8 cellular contexts compared by ENCODE assay signal in the genomic region with DNA sequence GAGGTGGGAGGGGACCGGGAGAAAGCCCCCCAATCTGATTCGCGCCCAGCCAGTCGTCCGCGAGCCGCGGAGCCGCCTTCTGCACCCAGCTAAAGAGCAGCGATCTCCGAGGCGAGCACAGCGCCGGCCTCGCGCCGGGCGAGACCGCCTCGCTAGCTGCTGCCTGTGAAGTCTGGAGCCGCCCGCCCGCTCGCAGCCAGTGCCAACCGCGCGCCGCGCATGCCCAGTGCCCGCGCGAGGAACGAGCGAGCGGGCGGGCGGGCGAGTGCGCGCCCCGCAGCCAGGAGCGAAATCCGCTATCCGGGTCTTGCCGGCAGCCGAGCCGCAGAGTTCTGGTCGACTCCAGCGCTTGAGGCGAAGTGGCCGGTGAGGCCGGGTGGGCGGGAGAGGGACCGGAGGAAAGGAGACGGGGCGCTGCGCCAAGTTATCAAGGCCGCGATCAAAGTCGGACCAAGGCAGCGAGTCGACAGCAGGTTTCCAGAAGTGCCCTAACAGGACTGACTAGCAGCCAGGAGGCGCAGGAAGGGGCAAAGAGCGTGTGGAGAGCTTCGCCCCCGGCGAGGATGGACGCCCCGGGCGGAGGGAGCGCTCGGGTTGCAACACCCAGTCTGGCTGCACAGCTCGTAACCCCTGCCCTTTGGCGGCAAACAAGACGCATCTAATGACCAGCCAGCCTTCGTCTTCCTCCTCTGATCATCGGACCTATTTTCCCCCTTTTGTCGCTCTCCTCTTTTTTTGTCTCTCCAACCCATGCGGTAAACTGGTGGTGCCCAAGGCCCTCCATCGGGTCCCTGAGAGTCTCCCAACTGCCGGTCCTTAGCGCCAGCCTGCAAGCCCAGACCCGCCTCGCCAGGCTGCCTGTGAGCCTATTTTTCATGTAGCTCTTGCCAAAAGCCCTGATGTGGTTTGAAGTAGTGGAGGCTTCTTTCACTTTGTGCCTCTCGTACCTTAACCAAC. TPM values are rescaled to one million over a fixed set of nuclear protein-coding genes. Genes with fewer than 3 reads are reported as not detected.
DNase-seq lines count a peak whose midpoint lies in the region; FAIRE-seq and TF ChIP-seq lines count a peak whose summit lies in the region.

A gene (minus strand): TSS at position 174 of the 957 bp plus-strand sequence. CDS start 106,437 bp downstream, outside the sequence.

- H2AFZ ChIP-seq in MM.1S (ENCODE audit: low read length) (peak within 1 kb of the TSS; percentile 90), neuronal stem cell (ENCODE audit: low read length) (peak within 1 kb of the TSS; percentile 93)

- peak within 1 kb of the TSS; percentile 95 for H2BK120ac ChIP-seq in neuronal stem cell (ENCODE audit: low read depth, low read length)

- H3K27ac ChIP-seq in MM.1S (ENCODE audit: low read length) (peak within 1 kb of the TSS; percentile 50; the same call in 1 of the 2 replicates), SJCRH30 (peak within 1 kb of the TSS; percentile 73), neuronal stem cell (replicated peaks; ENCODE audit: low read length) (peak within 1 kb of the TSS; percentile 53), subcutaneous abdominal adipose tissue (ENCODE audit: low read depth, low read length) (peak within 1 kb of the TSS; percentile 91)

- peak within 1 kb of the TSS; percentile 55; the same call in 1 of the 2 replicates for H3K9ac ChIP-seq in MM.1S (ENCODE audit: low read length)
- H3K9ac ChIP-seq in neuronal stem cell (ENCODE audit: low read depth, low read length, poor library complexity): peak within 1 kb of the TSS; percentile 92
- H3K9ac ChIP-seq in subcutaneous abdominal adipose tissue (ENCODE audit: low read length in 5 of 5): peak within 1 kb of the TSS; percentile 71 to 97 (median 91)

- H3K9me2 ChIP-seq in MM.1S (replicated peaks; ENCODE audit: insufficient read depth, low read length): no peaks in the 10 kb centered on the region

- no peak within 1 kb of the TSS for H4K8ac ChIP-seq in neuronal stem cell (ENCODE audit: low read depth, low read length)

- no peaks in the 10 kb centered on the region for H3K79me1 ChIP-seq in neuronal stem cell (ENCODE audit: low read depth, low read length)

- H3K27me3 ChIP-seq in HAP-1 (ENCODE audit: low read depth) (peaks cover 3% of the 10 kb centered on the region; the same call in 1 of the 2 replicates), MM.1S (replicated peaks; ENCODE audit: insufficient read depth, low read length) (peaks cover 16% of the 10 kb centered on the region), SJCRH30 (no peaks in the 10 kb centered on the region), neuronal stem cell (ENCODE audit: control insufficient read depth in 3 of 3, insufficient read depth in 3 of 3, low read depth in 1 of 3, low read length in 3 of 3) (peaks cover 0 to 13% (median 2%) of the 10 kb centered on the region in 3 experiments), subcutaneous abdominal adipose tissue (ENCODE audit: control insufficient read depth in 5 of 5, insufficient read depth in 4 of 5, low read length in 5 of 5) (no peaks in the 10 kb centered on the region)

- H3K4me3 ChIP-seq in HAP-1: peak within 1 kb of the TSS; percentile 71
- peak within 1 kb of the TSS; percentile 89 for H3K4me3 ChIP-seq in MM.1S (ENCODE audit: low read length)
- H3K4me3 ChIP-seq in SJCRH30: peak within 1 kb of the TSS; percentile 68
- H3K4me3 ChIP-seq in neuronal stem cell (ENCODE audit: low read length in 2 of 2): peak within 1 kb of the TSS; percentile 70 to 86
- H3K4me3 ChIP-seq in subcutaneous abdominal adipose tissue (ENCODE audit: low read depth in 1 of 5, low read length in 5 of 5): peak within 1 kb of the TSS; percentile 90 to 98 (median 95)

- H2BK5ac ChIP-seq in neuronal stem cell (ENCODE audit: low read length): peak within 1 kb of the TSS; percentile 78

- peaks cover 3% of the 10 kb centered on the region; the same call in 1 of the 2 replicates for H3K4me1 ChIP-seq in HAP-1
- H3K4me1 ChIP-seq in MM.1S (ENCODE audit: low read length): no peaks in the 10 kb centered on the region
- H3K4me1 ChIP-seq in SJCRH30: peaks cover 6% of the 10 kb centered on the region; the same call in 1 of the 2 replicates
- H3K4me1 ChIP-seq in neuronal stem cell (ENCODE audit: control insufficient read depth in 2 of 2, insufficient read depth in 1 of 2, low read depth in 1 of 2, low read length in 2 of 2): peaks cover 3 to 7% of the 10 kb centered on the region in 2 donors
- H3K4me1 ChIP-seq in subcutaneous abdominal adipose tissue (ENCODE audit: control insufficient read depth in 5 of 5, insufficient read depth in 5 of 5, low read length in 5 of 5): peaks cover 0 to 39% (median 24%) of the 10 kb centered on the region in 5 donors

- no peaks in the 10 kb centered on the region for H4K20me1 ChIP-seq in MM.1S (ENCODE audit: insufficient read depth, low read length)

- H3K14ac ChIP-seq in neuronal stem cell (ENCODE audit: low read length): peak within 1 kb of the TSS; percentile 66

- no peaks in the 10 kb centered on the region for H3K9me3 ChIP-seq in HAP-1
- H3K9me3 ChIP-seq in MM.1S (replicated peaks; ENCODE audit: insufficient read depth, low read length): no peaks in the 10 kb centered on the region
- no peaks in the 10 kb centered on the region for H3K9me3 ChIP-seq in SJCRH30 (replicated peaks)
- peaks cover 0 to 11% of the 10 kb centered on the region in 2 donors for H3K9me3 ChIP-seq in neuronal stem cell (replicated peaks in 1 of 2; ENCODE audit: control insufficient read depth in 2 of 2, insufficient read depth in 1 of 2, low read depth in 1 of 2, low read length in 2 of 2)
- no peaks in the 10 kb centered on the region for H3K9me3 ChIP-seq in subcutaneous abdominal adipose tissue (ENCODE audit: control insufficient read depth in 5 of 5, low read length in 5 of 5)

- no peak for FAIRE-seq in frontal cortex (lab: Jason Lieb, UNC)

- peak within 1 kb of the TSS; percentile 97 for H3K4me2 ChIP-seq in MM.1S (ENCODE audit: low read depth, low read length)
- peak within 1 kb of the TSS; percentile 88 for H3K4me2 ChIP-seq in neuronal stem cell (ENCODE audit: insufficient read depth, low read length, poor library complexity, severe bottlenecking)

- H3K36me3 ChIP-seq in HAP-1 (replicated peaks) (no peaks in the 10 kb centered on the region), MM.1S (replicated peaks; ENCODE audit: insufficient read depth, low read length) (no peaks in the 10 kb centered on the region), SJCRH30 (no peaks in the 10 kb centered on the region), neuronal stem cell (replicated peaks in 1 of 2; ENCODE audit: control insufficient read depth in 2 of 2, insufficient read depth in 2 of 2, low read length in 2 of 2) (no peaks in the 10 kb centered on the region), subcutaneous abdominal adipose tissue (ENCODE audit: control insufficient read depth in 5 of 5, insufficient read depth in 5 of 5, low read length in 5 of 5) (peaks cover 0 to 6% (median 0%) of the 10 kb centered on the region in 5 donors)

- H2BK12ac ChIP-seq in neuronal stem cell (ENCODE audit: low read length): peak within 1 kb of the TSS; percentile 30

- H3K23ac ChIP-seq in neuronal stem cell (ENCODE audit: low read depth, low read length, poor library complexity): peak within 1 kb of the TSS; percentile 82

- H4K91ac ChIP-seq in neuronal stem cell (ENCODE audit: low read depth, low read length, poor library complexity): no peak within 1 kb of the TSS

- peak within 1 kb of the TSS; percentile 90 for H2BK15ac ChIP-seq in neuronal stem cell (ENCODE audit: low read length)

- H3F3A ChIP-seq in MM.1S (ENCODE audit: insufficient read depth, low read length): peaks cover 7% of the 10 kb centered on the region; the same call in 1 of the 2 replicates

- H2AK5ac ChIP-seq in neuronal stem cell (ENCODE audit: low read depth, low read length): peak within 1 kb of the TSS; percentile 82

- peak within 1 kb of the TSS; percentile 100 for H3K18ac ChIP-seq in neuronal stem cell (ENCODE audit: low read length)

- TF ChIP-seq CTCF in MM.1S (IDR thresholded peaks at IDR 0.05; ENCODE audit: low read length): no peak

- DNase-seq in G401 (ENCODE audit: low spot score): peak; percentile 83
- DNase-seq in HAP-1 (ENCODE audit: low spot score in 2 of 2): peak; percentile 66 to 93
- peak; percentile 95 for DNase-seq in MM.1S
- peak; percentile 90 to 92 for DNase-seq in SJCRH30
- peak; percentile 89 for DNase-seq in activated naive CD4-positive, alpha-beta T cell treated with Interleukin-2 at 50 U/mL for 16 hours
- peak; percentile 91 to 92 for DNase-seq in frontal cortex (ENCODE audit: low spot score in 2 of 2)
- DNase-seq in neuronal stem cell (ENCODE audit: low spot score): peak; percentile 92

- in situ Hi-C loops in G401 (cut with HindIII; ENCODE audit: low sequenced_read_pairs): no loop called here
- in situ Hi-C loops in HAP-1 (cut with MboI; ENCODE audit: low sequenced_read_pairs): no loop called here

- WGBS in neuronal stem cell (ENCODE audit: extremely low coverage in 2 of 2, insufficient read length in 2 of 2, insufficient replicate concordance in 1 of 2), 2 donors: no CpG with 5 or more reads among the region's 85 CpGs

- no peaks in the 10 kb centered on the region for H3K79me2 ChIP-seq in MM.1S (ENCODE audit: low read length)

- H3K4ac ChIP-seq in neuronal stem cell (ENCODE audit: low read length): peak within 1 kb of the TSS; percentile 31

RNA-seq across cellular contexts. Expression of the gene that starts here (rescaled TPM):
- total RNA-seq in G401 (2014; rRNA removed; shearing (Covaris generic)): 0.07 TPM in 1 of 2 replicates, not detected in the other
- 23.3 and 27.1 TPM in 2 replicates for total RNA-seq in SJCRH30 (2014; rRNA removed; shearing (Covaris generic))
- total RNA-seq in frontal cortex: 82.3 TPM
- 9.6 TPM for polyA plus RNA-seq in neuronal stem cell (2013, experiment 1 of 2)
- polyA plus RNA-seq in neuronal stem cell (2013, experiment 2 of 2): 9.2 TPM

Comparison
In these comparisons a context has a peak if more than half of its experiments do, and no peak if none do; other contexts are left out.
1. Peak in every context shown above with its lines: DNase-seq, H3K4me3 ChIP-seq and H3K27ac ChIP-seq.
2. RNA of the gene that starts here (total RNA-seq): 82.3 TPM in frontal cortex (single experiment) and 23.3 to 27.1 TPM in SJCRH30; 0.07 TPM in G401; every median in the first group is over 10 times any median in the second.
3. Peak in DNase-seq in G401; RNA of the gene not detected or under 1 TPM.